Comparison of ENCODE assay signal across 1 cellular context in genomic region chr13:50244913-50245574, GRCh38.
TF ChIP-seq lines count a peak whose summit lies in the region.

No MANE protein-coding gene starts in this region.

TF ChIP-seq in HepG2, 621 proteins besides CTCF, POLR2A, EP300 and RAD21 (continued from another document and continues in another):
- TF ChIP-seq ZNF318 (CRISPR knock-in tag; IDR thresholded peaks at IDR 0.05) = no peak
- TF ChIP-seq ADNP (CRISPR knock-in tag; IDR thresholded peaks at IDR 0.05) = 0 out of 2 replicates have a peak, but pooled peaks have one; percentile 70
- TF ChIP-seq, protein P1, sequence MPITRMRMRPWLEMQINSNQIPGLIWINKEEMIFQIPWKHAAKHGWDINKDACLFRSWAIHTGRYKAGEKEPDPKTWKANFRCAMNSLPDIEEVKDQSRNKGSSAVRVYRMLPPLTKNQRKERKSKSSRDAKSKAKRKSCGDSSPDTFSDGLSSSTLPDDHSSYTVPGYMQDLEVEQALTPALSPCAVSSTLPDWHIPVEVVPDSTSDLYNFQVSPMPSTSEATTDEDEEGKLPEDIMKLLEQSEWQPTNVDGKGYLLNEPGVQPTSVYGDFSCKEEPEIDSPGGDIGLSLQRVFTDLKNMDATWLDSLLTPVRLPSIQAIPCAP (CRISPR knock-in tag; IDR thresholded peaks at IDR 0.05; ENCODE audit: low read depth) = no peak
- TF ChIP-seq TSC22D2 (CRISPR knock-in tag; IDR thresholded peaks at IDR 0.05; ENCODE audit: borderline replicate concordance) = 0 out of 2 replicates have a peak, but pooled peaks have one; percentile 56
- TF ChIP-seq, protein P2, sequence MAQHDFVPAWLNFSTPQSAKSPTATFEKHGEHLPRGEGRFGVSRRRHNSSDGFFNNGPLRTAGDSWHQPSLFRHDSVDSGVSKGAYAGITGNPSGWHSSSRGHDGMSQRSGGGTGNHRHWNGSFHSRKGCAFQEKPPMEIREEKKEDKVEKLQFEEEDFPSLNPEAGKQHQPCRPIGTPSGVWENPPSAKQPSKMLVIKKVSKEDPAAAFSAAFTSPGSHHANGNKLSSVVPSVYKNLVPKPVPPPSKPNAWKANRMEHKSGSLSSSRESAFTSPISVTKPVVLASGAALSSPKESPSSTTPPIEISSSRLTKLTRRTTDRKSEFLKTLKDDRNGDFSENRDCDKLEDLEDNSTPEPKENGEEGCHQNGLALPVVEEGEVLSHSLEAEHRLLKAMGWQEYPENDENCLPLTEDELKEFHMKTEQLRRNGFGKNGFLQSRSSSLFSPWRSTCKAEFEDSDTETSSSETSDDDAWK (CRISPR knock-in tag; IDR thresholded peaks at IDR 0.05) = no peak
- TF ChIP-seq, protein P3, sequence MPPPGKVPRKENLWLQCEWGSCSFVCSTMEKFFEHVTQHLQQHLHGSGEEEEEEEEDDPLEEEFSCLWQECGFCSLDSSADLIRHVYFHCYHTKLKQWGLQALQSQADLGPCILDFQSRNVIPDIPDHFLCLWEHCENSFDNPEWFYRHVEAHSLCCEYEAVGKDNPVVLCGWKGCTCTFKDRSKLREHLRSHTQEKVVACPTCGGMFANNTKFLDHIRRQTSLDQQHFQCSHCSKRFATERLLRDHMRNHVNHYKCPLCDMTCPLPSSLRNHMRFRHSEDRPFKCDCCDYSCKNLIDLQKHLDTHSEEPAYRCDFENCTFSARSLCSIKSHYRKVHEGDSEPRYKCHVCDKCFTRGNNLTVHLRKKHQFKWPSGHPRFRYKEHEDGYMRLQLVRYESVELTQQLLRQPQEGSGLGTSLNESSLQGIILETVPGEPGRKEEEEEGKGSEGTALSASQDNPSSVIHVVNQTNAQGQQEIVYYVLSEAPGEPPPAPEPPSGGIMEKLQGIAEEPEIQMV (CRISPR knock-in tag; IDR thresholded peaks at IDR 0.05; ENCODE audit: low read depth) = 0 out of 2 replicates have a peak, but pooled peaks have one; percentile 58
- no peak for TF ChIP-seq DBP (CRISPR knock-in tag; IDR thresholded peaks at IDR 0.05; ENCODE audit: not compliant biosample characterization)
- peak; percentile 81 for TF ChIP-seq HOXD1 (CRISPR knock-in tag; IDR thresholded peaks at IDR 0.05)
- TF ChIP-seq, protein P4, sequence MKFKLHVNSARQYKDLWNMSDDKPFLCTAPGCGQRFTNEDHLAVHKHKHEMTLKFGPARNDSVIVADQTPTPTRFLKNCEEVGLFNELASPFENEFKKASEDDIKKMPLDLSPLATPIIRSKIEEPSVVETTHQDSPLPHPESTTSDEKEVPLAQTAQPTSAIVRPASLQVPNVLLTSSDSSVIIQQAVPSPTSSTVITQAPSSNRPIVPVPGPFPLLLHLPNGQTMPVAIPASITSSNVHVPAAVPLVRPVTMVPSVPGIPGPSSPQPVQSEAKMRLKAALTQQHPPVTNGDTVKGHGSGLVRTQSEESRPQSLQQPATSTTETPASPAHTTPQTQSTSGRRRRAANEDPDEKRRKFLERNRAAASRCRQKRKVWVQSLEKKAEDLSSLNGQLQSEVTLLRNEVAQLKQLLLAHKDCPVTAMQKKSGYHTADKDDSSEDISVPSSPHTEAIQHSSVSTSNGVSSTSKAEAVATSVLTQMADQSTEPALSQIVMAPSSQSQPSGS (CRISPR knock-in tag; IDR thresholded peaks at IDR 0.05) = peak; percentile 92
- peak; percentile 85 for TF ChIP-seq CEBPG (CRISPR knock-in tag; IDR thresholded peaks at IDR 0.05)
- TF ChIP-seq GTF2F1 (IDR thresholded peaks at IDR 0.05; ENCODE audit: low read length) = no peak
- TF ChIP-seq HOXA3 (CRISPR knock-in tag; IDR thresholded peaks at IDR 0.05) = peak; percentile 93
- no peak for TF ChIP-seq ZNF329 (CRISPR knock-in tag; IDR thresholded peaks at IDR 0.05; ENCODE audit: low read depth)
- no peak for TF ChIP-seq KLF15 (CRISPR knock-in tag; IDR thresholded peaks at IDR 0.05; ENCODE audit: borderline replicate concordance)
- TF ChIP-seq IKZF4 (CRISPR knock-in tag; IDR thresholded peaks at IDR 0.05; ENCODE audit: borderline replicate concordance, low read depth, not compliant biosample characterization) = peak; percentile 61
- TF ChIP-seq BRCA1 (CRISPR knock-in tag; IDR thresholded peaks at IDR 0.05) = 0 out of 2 replicates have a peak, but pooled peaks have one; percentile 77
- TF ChIP-seq, protein P5, sequence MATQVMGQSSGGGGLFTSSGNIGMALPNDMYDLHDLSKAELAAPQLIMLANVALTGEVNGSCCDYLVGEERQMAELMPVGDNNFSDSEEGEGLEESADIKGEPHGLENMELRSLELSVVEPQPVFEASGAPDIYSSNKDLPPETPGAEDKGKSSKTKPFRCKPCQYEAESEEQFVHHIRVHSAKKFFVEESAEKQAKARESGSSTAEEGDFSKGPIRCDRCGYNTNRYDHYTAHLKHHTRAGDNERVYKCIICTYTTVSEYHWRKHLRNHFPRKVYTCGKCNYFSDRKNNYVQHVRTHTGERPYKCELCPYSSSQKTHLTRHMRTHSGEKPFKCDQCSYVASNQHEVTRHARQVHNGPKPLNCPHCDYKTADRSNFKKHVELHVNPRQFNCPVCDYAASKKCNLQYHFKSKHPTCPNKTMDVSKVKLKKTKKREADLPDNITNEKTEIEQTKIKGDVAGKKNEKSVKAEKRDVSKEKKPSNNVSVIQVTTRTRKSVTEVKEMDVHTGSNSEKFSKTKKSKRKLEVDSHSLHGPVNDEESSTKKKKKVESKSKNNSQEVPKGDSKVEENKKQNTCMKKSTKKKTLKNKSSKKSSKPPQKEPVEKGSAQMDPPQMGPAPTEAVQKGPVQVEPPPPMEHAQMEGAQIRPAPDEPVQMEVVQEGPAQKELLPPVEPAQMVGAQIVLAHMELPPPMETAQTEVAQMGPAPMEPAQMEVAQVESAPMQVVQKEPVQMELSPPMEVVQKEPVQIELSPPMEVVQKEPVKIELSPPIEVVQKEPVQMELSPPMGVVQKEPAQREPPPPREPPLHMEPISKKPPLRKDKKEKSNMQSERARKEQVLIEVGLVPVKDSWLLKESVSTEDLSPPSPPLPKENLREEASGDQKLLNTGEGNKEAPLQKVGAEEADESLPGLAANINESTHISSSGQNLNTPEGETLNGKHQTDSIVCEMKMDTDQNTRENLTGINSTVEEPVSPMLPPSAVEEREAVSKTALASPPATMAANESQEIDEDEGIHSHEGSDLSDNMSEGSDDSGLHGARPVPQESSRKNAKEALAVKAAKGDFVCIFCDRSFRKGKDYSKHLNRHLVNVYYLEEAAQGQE (IDR thresholded peaks at IDR 0.05; ENCODE audit: borderline replicate concordance in 1 of 2, low read depth in 1 of 2, low read length in 2 of 2) = peak in 1 of 2 experiments; percentile 65; a peak in 1 of 4 replicates
- TF ChIP-seq MED1 (CRISPR knock-in tag; IDR thresholded peaks at IDR 0.05) = peak; percentile 95
- TF ChIP-seq NR2F2 (IDR thresholded peaks at IDR 0.05; ENCODE audit: borderline replicate concordance, low read depth) = peak; percentile 96
- TF ChIP-seq IRX3 (CRISPR knock-in tag; IDR thresholded peaks at IDR 0.05; ENCODE audit: borderline replicate concordance, low read depth) = no peak
- TF ChIP-seq ZNF546 (CRISPR knock-in tag; conservative IDR thresholded peaks at IDR 0.05) = no peak
- TF ChIP-seq RARA (CRISPR knock-in tag; IDR thresholded peaks at IDR 0.05) = peak; percentile 97
- no peak for TF ChIP-seq NFIB (CRISPR knock-in tag; IDR thresholded peaks at IDR 0.05; ENCODE audit: borderline replicate concordance)
- TF ChIP-seq ZNF430 (CRISPR knock-in tag; IDR thresholded peaks at IDR 0.05) = peak; percentile 81; the same call in 1 of the 2 replicates
- no peak for TF ChIP-seq U2AF1 (optimal IDR thresholded peaks at IDR 0.05; ENCODE audit: low read depth, low read length)
- peak; percentile 72; the same call in 1 of the 2 replicates for TF ChIP-seq NFKBIZ (CRISPR knock-in tag; IDR thresholded peaks at IDR 0.05)
- TF ChIP-seq SKI (IDR thresholded peaks at IDR 0.05; ENCODE audit: partially characterized antibody) = peak; percentile 83
- TF ChIP-seq, protein P6, sequence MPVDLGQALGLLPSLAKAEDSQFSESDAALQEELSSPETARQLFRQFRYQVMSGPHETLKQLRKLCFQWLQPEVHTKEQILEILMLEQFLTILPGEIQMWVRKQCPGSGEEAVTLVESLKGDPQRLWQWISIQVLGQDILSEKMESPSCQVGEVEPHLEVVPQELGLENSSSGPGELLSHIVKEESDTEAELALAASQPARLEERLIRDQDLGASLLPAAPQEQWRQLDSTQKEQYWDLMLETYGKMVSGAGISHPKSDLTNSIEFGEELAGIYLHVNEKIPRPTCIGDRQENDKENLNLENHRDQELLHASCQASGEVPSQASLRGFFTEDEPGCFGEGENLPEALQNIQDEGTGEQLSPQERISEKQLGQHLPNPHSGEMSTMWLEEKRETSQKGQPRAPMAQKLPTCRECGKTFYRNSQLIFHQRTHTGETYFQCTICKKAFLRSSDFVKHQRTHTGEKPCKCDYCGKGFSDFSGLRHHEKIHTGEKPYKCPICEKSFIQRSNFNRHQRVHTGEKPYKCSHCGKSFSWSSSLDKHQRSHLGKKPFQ (CRISPR knock-in tag; IDR thresholded peaks at IDR 0.05; ENCODE audit: insufficient replicate concordance) = no peak
- no peak for TF ChIP-seq ZNF703 (CRISPR knock-in tag; IDR thresholded peaks at IDR 0.05; ENCODE audit: borderline replicate concordance)
- peak; percentile 83 for TF ChIP-seq PPARG (CRISPR knock-in tag; conservative IDR thresholded peaks at IDR 0.05)
- TF ChIP-seq TCF7 (IDR thresholded peaks at IDR 0.05; ENCODE audit: low read depth) = peak; percentile 81
- TF ChIP-seq KDM1A (CRISPR knock-in tag; IDR thresholded peaks at IDR 0.05) = peak; percentile 60; the same call in 1 of the 2 replicates
- 0 out of 2 replicates have a peak, but pooled peaks have one; percentile 16 for TF ChIP-seq ZNF639 (CRISPR knock-in tag; conservative IDR thresholded peaks at IDR 0.05)
- peak; percentile 85; the same call in 1 of the 2 replicates for TF ChIP-seq ZSCAN9 (CRISPR knock-in tag; IDR thresholded peaks at IDR 0.05; ENCODE audit: borderline replicate concordance)
- no peak for TF ChIP-seq CREB3 (CRISPR knock-in tag; IDR thresholded peaks at IDR 0.05)
- TF ChIP-seq ESRRA (CRISPR knock-in tag; IDR thresholded peaks at IDR 0.05; ENCODE audit: low read depth) = no peak; the same call in 1 of the 2 replicates
